Comparison of ENCODE assay signal across 8 cellular contexts in the genomic region with DNA sequence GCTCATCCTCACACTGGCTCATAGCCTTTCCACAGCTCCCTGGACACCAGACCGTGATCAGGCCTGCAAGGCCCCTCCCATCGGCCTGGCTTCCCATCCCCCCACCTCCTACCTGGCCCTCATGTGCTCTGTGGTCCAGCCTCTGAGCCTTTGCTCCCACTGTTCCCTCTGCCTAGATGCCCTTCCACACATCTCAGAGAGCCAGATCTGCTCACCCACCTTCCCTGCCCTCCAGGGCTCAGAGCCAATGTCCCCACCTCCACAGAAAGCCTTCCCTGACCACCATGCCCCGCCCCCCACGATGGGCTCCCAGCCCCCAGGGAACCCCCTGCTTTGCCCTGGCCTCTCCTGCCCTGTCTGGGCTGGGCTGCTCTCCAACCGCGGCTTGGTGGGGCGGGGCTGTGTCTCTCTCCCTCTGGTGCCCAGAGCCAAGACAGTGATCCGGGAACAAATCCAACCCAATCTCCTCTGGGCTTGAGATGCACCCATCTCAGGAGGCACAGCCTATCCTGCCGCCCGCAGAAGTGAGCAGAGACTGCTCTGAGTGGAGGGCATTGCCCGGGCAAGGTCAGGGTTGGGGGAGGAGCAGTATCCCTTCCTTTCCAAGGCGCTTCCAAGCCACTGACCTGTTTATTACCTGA. TPM values are rescaled to one million over a fixed set of nuclear protein-coding genes. Genes with fewer than 3 reads are reported as not detected.
DNase-seq lines count a peak whose midpoint lies in the region; ATAC-seq and TF ChIP-seq lines count a peak whose summit lies in the region.

No MANE protein-coding gene starts in this region.

- H3K4me3 ChIP-seq in BE2C (ENCODE audit: low read depth, low read length), result peak overlapping the region; percentile 84
- H3K4me3 ChIP-seq in choroid plexus epithelial cell (ENCODE audit: low read depth, low read length), result peak overlapping the region; percentile 80
- H3K4me3 ChIP-seq in transverse colon, result peak overlapping the region in 3 of 4 donors; percentile 66 to 77 (median 72)

- intact Hi-C loops in transverse colon (cut with DNase I; ENCODE audit: low total_unique reads), result no loop called here

- ATAC-seq in memory B cell (ENCODE audit: low read depth) (no peak), HG03139 (IDR thresholded peaks at IDR 0.05; ENCODE audit: unreplicated experiment) (no peak), HG02884 (IDR thresholded peaks at IDR 0.05; ENCODE audit: unreplicated experiment) (no peak), GM19035 (IDR thresholded peaks at IDR 0.05; ENCODE audit: unreplicated experiment) (no peak)

- no peak overlapping the region for H3K4me3 Mint-ChIP-seq in memory B cell

- H3K36me3 ChIP-seq in BE2C, result no peaks in the 10 kb centered on the region
- no peaks in the 10 kb centered on the region for H3K36me3 ChIP-seq in transverse colon

- WGBS in transverse colon (ENCODE audit: low coverage in 1 of 2), 2 donors, result 27 to 60% methylated on average over 1 to 12 of the region's 12 CpGs

- H3K27me3 ChIP-seq in BE2C (no peaks in the 10 kb centered on the region), transverse colon (no peaks in the 10 kb centered on the region)

- peak overlapping the region; percentile 99 for H3K27ac Mint-ChIP-seq in memory B cell

- TF ChIP-seq CTCF in BE2C (IDR thresholded peaks at IDR 0.05; ENCODE audit: low read depth, low read length) (no peak), choroid plexus epithelial cell (conservative IDR thresholded peaks at IDR 0.05; ENCODE audit: low read depth, low read length) (no peak), transverse colon (IDR thresholded peaks at IDR 0.05) (no peak)

- H3K36me3 Mint-ChIP-seq in memory B cell, result no peaks in the 10 kb centered on the region

- DNase-seq in BE2C (peak; percentile 42), NCI-H2196 (lab: John Stamatoyannopoulos, UW; ENCODE audit: unreplicated experiment) (peak; percentile 76), choroid plexus epithelial cell (ENCODE audit: low read depth) (peak; percentile 51), memory B cell (ENCODE audit: low spot score in 2 of 2) (no peak), transverse colon (peak; percentile 79)

- no peaks in the 10 kb centered on the region for H3K9me3 Mint-ChIP-seq in memory B cell

- no peak for TF ChIP-seq EP300 in transverse colon (IDR thresholded peaks at IDR 0.05; ENCODE audit: low read depth)

- H3K4me1 ChIP-seq in BE2C, result peaks cover 9% of the 10 kb centered on the region; the same call in 1 of the 2 replicates
- H3K4me1 ChIP-seq in transverse colon, result peaks cover 50 to 76% (median 64%) of the 10 kb centered on the region in 4 donors

- in situ Hi-C loops in transverse colon (cut with MboI; ENCODE audit: low pct_ligation_motif_present in 1 of 4, low pct_unique_long_range_greater_than_20kb in 1 of 4, low sequenced_read_pairs in 3 of 4), result no loop called here

- H3K9me3 ChIP-seq in BE2C, result no peaks in the 10 kb centered on the region
- H3K9me3 ChIP-seq in transverse colon, result no peaks in the 10 kb centered on the region

- peaks cover 17% of the 10 kb centered on the region for H3K4me1 Mint-ChIP-seq in memory B cell

- peak; percentile 13 for TF ChIP-seq POLR2A in transverse colon (IDR thresholded peaks at IDR 0.05)

- no peaks in the 10 kb centered on the region for H3K27me3 Mint-ChIP-seq in memory B cell

- H3K27ac ChIP-seq in transverse colon, result peak overlapping the region; percentile 95 to 100 (median 96)

RNA-seq across cellular contexts. Expression of gene NINJ1, which starts 1.6 kb away (rescaled TPM):
- 104 TPM for polyA plus RNA-seq in BE2C (2012; ENCODE audit: insufficient read depth, insufficient read length, low read depth)
- 10 to 100 TPM; 29.5 to 67.7 (median 38.5) TPM for total RNA-seq in transverse colon

RNA-seq across cellular contexts. Expression of gene CARD19, which starts 36.4 kb away (rescaled TPM):
- polyA plus RNA-seq in BE2C (2012; ENCODE audit: insufficient read depth, insufficient read length, low read depth), result 90.7 TPM
- 100 to 1,000 TPM in 2 of 4 donors, 10 to 100 TPM in 2; 16.3 to 105 (median 88.2) TPM for total RNA-seq in transverse colon

RNA-seq across cellular contexts. Expression of gene WNK2, which starts 51.5 kb away (rescaled TPM):
- 7.2 TPM for polyA plus RNA-seq in BE2C (2012; ENCODE audit: insufficient read depth, insufficient read length, low read depth)
- 100 to 1,000 TPM; 133 to 618 (median 157) TPM for total RNA-seq in transverse colon

Comparison
In these comparisons a context has a peak if more than half of its experiments do, and no peak if none do; other contexts are left out.
1. DNase-seq: peak in BE2C (single experiment), NCI-H2196 (single experiment), choroid plexus epithelial cell (single experiment) and transverse colon (single experiment); none in memory B cell (0 of 2).
2. Peak in every context shown above with its lines, with median percentiles within 50 percentile points of each other: H3K4me3 ChIP-seq.